In the genomic region with DNA sequence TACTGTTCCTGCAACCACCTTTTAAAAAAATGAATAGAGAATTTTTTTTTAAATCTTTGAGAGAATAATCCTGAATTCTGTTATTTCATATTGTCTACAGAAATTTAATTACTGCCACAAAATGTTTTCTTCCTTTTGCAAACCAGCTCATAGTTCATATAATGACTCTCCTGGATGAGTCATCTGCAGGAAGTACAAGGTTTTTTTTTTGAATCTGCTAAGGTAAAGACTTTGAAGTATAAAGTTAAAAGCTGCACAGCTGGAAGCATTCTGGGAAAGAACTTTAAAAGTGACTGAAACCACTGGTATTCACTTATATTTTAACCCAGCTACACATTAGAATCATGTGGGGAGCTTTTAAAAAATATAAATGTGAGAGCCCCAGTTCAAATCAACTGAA, we compare ENCODE assay signal across 10 cellular contexts. TPM values are rescaled to one million over a fixed set of nuclear protein-coding genes. Genes with fewer than 3 reads are reported as not detected.
DNase-seq lines count a peak whose midpoint lies in the region; ATAC-seq and TF ChIP-seq lines count a peak whose summit lies in the region.
"Had no signal": no experiment of that assay in that cellular context is flagged by ENCODE, and none has a peak within 500 bp of the region (broad histone marks: within the 10 kb centered on the region; RNA-seq: fewer than 3 reads in every experiment).

No MANE protein-coding gene starts in this region.

- H3F3A ChIP-seq in GM23338 (replicated peaks; ENCODE audit: low read depth) = no peaks in the 10 kb centered on the region

- H3K4me3 ChIP-seq in subcutaneous abdominal adipose tissue (ENCODE audit: low read depth in 1 of 5, low read length in 5 of 5) (no peak overlapping the region), GM23338 (no peak overlapping the region)

- peaks cover 11% of the 10 kb centered on the region for H3K36me3 Mint-ChIP-seq in activated naive CD4-positive, alpha-beta T cell treated with anti-CD3 and anti-CD28 coated beads, Interleukin-2, amount 10 ng/mL, durations not matched to agents 7 days and 5 days
- H3K36me3 Mint-ChIP-seq in activated CD8-positive, alpha-beta T cell treated with anti-CD3 and anti-CD28 coated beads, Interleukin-2, amount 10 ng/mL, durations not matched to agents 7 days and 5 days (ENCODE audit: low read depth) = peaks cover 3% of the 10 kb centered on the region
- H3K36me3 Mint-ChIP-seq in GM23338 (ENCODE audit: low read depth) = peaks cover 5% of the 10 kb centered on the region; the same call in 2 of the 3 replicates

- H3K27me3 Mint-ChIP-seq in activated naive CD4-positive, alpha-beta T cell treated with anti-CD3 and anti-CD28 coated beads, Interleukin-2, amount 10 ng/mL, durations not matched to agents 7 days and 5 days = no peaks in the 10 kb centered on the region
- H3K27me3 Mint-ChIP-seq in activated CD8-positive, alpha-beta T cell treated with anti-CD3 and anti-CD28 coated beads, Interleukin-2, amount 10 ng/mL, durations not matched to agents 7 days and 5 days (ENCODE audit: low read depth) = no peaks in the 10 kb centered on the region
- H3K27me3 Mint-ChIP-seq in GM23338 (ENCODE audit: insufficient read depth, low read depth, poor library complexity) = no peaks in the 10 kb centered on the region

- H3K9ac ChIP-seq in subcutaneous abdominal adipose tissue (ENCODE audit: low read length in 5 of 5) = no peak overlapping the region

- no peaks in the 10 kb centered on the region for H3K9me3 ChIP-seq in subcutaneous abdominal adipose tissue (ENCODE audit: control insufficient read depth in 5 of 5, low read length in 5 of 5)
- H3K9me3 ChIP-seq: neutrophil had no signal

- peak overlapping the region; percentile 33 for H3K27ac Mint-ChIP-seq in activated naive CD4-positive, alpha-beta T cell treated with anti-CD3 and anti-CD28 coated beads, Interleukin-2, amount 10 ng/mL, durations not matched to agents 7 days and 5 days
- no peak overlapping the region for H3K27ac Mint-ChIP-seq in activated CD8-positive, alpha-beta T cell treated with anti-CD3 and anti-CD28 coated beads, Interleukin-2, amount 10 ng/mL, durations not matched to agents 7 days and 5 days
- H3K27ac Mint-ChIP-seq in GM23338 = no peak overlapping the region

- peak overlapping the region; percentile 45 for H3K27ac ChIP-seq in subcutaneous abdominal adipose tissue (ENCODE audit: low read depth, low read length)
- no peak overlapping the region for H3K27ac ChIP-seq in GM23338 (ENCODE audit: low read depth)
- H3K27ac ChIP-seq: HL-60, neutrophil had no signal

- H3K4me2 ChIP-seq in GM23338 = no peak overlapping the region

- no peak for TF ChIP-seq CTCF in GM23338 (conservative IDR thresholded peaks at IDR 0.05; ENCODE audit: low read depth in 2 of 2)

- no peak for DNase-seq in activated naive CD4-positive, alpha-beta T cell treated with anti-CD3 and anti-CD28 coated beads, Interleukin-2, amount 10 ng/mL, durations not matched to agents 7 days and 5 days
- DNase-seq in activated naive CD4-positive, alpha-beta T cell treated with Interleukin-2 at 50 U/mL for 16 hours = no peak
- no peak for DNase-seq in activated CD8-positive, alpha-beta T cell treated with anti-CD3 and anti-CD28 coated beads, Interleukin-2, amount 10 ng/mL, durations not matched to agents 7 days and 5 days
- DNase-seq in GM23338 (ENCODE audit: low spot score) (no peak), NCI-H526 treated with DMSO at 0.1 percent for 48 hours (lab: John Stamatoyannopoulos, UW) (no peak)

- H2AFZ ChIP-seq in GM23338 = no peak overlapping the region

- ATAC-seq in HG03060 (IDR thresholded peaks at IDR 0.05; ENCODE audit: low read depth, unreplicated experiment) (peak; percentile 65), GM23338 (no peak), HG03571 (IDR thresholded peaks at IDR 0.05; ENCODE audit: unreplicated experiment) (no peak)
- ATAC-seq in activated CD8-positive, alpha-beta T cell treated with anti-CD3 and anti-CD28 coated beads, Interleukin-2, amount 10 ng/mL, durations not matched to agents 7 days and 5 days = peak; percentile 83

- no peak overlapping the region for H3K4me3 Mint-ChIP-seq in activated naive CD4-positive, alpha-beta T cell treated with anti-CD3 and anti-CD28 coated beads, Interleukin-2, amount 10 ng/mL, durations not matched to agents 7 days and 5 days
- H3K4me3 Mint-ChIP-seq in activated CD8-positive, alpha-beta T cell treated with anti-CD3 and anti-CD28 coated beads, Interleukin-2, amount 10 ng/mL, durations not matched to agents 7 days and 5 days = no peak overlapping the region
- H3K4me3 Mint-ChIP-seq in GM23338 = no peak overlapping the region

- no peaks in the 10 kb centered on the region for H4K20me1 ChIP-seq in GM23338 (replicated peaks; ENCODE audit: insufficient read depth)

- no peaks in the 10 kb centered on the region for H3K9me2 ChIP-seq in GM23338 (ENCODE audit: insufficient read depth)

- H3K36me3 ChIP-seq in subcutaneous abdominal adipose tissue (ENCODE audit: control insufficient read depth in 5 of 5, insufficient read depth in 5 of 5, low read length in 5 of 5) (no peaks in the 10 kb centered on the region), GM23338 (ENCODE audit: insufficient read depth) (no peaks in the 10 kb centered on the region)
- H3K36me3 ChIP-seq: neutrophil had no signal

- POLR2A ChIA-PET in activated CD8-positive, alpha-beta T cell treated with anti-CD3 and anti-CD28 coated beads, Interleukin-2, amount 10 ng/mL, durations not matched to agents 7 days and 5 days (lab: Charles Lee) = no interaction called here

- peaks cover 0 to 48% (median 38%) of the 10 kb centered on the region in 5 donors for H3K4me1 ChIP-seq in subcutaneous abdominal adipose tissue (ENCODE audit: control insufficient read depth in 5 of 5, insufficient read depth in 5 of 5, low read length in 5 of 5)
- H3K4me1 ChIP-seq in GM23338 (ENCODE audit: insufficient read depth) = peaks cover 24% of the 10 kb centered on the region

- no peaks in the 10 kb centered on the region for H3K27me3 ChIP-seq in subcutaneous abdominal adipose tissue (ENCODE audit: control insufficient read depth in 5 of 5, insufficient read depth in 4 of 5, low read length in 5 of 5)
- no peaks in the 10 kb centered on the region for H3K27me3 ChIP-seq in GM23338 (ENCODE audit: insufficient read depth)
- H3K27me3 ChIP-seq: neutrophil had no signal

- H3K79me2 ChIP-seq in GM23338 (replicated peaks; ENCODE audit: insufficient read depth) = peaks cover 55% of the 10 kb centered on the region

- CTCF ChIA-PET in activated naive CD4-positive, alpha-beta T cell treated with anti-CD3 and anti-CD28 coated beads, Interleukin-2, amount 10 ng/mL, durations not matched to agents 7 days and 5 days (lab: Charles Lee) = interaction anchor here (1.5 to 2.2 kb wide), 3 partner anchors 15 to 132 kb away, joined by 3 to 9 read pairs (median 5); no protein-coding TSS in a partner anchor
- CTCF ChIA-PET in activated CD8-positive, alpha-beta T cell treated with anti-CD3 and anti-CD28 coated beads, Interleukin-2, amount 10 ng/mL, durations not matched to agents 7 days and 5 days (lab: Charles Lee) = interaction anchor here (1.2 to 1.6 kb wide), 3 partner anchors 12 to 201 kb away, joined by 3 to 5 read pairs (median 3); no protein-coding TSS in a partner anchor

- H3K4me1 Mint-ChIP-seq in activated naive CD4-positive, alpha-beta T cell treated with anti-CD3 and anti-CD28 coated beads, Interleukin-2, amount 10 ng/mL, durations not matched to agents 7 days and 5 days = peaks cover 51% of the 10 kb centered on the region
- peaks cover 38% of the 10 kb centered on the region for H3K4me1 Mint-ChIP-seq in activated CD8-positive, alpha-beta T cell treated with anti-CD3 and anti-CD28 coated beads, Interleukin-2, amount 10 ng/mL, durations not matched to agents 7 days and 5 days (ENCODE audit: low read depth)
- peaks cover 24% of the 10 kb centered on the region for H3K4me1 Mint-ChIP-seq in GM23338

- no peaks in the 10 kb centered on the region for H3K9me3 Mint-ChIP-seq in activated naive CD4-positive, alpha-beta T cell treated with anti-CD3 and anti-CD28 coated beads, Interleukin-2, amount 10 ng/mL, durations not matched to agents 7 days and 5 days
- peaks cover 3% of the 10 kb centered on the region for H3K9me3 Mint-ChIP-seq in activated CD8-positive, alpha-beta T cell treated with anti-CD3 and anti-CD28 coated beads, Interleukin-2, amount 10 ng/mL, durations not matched to agents 7 days and 5 days (ENCODE audit: insufficient read depth)
- peaks cover 5% of the 10 kb centered on the region; the same call in 2 of the 3 replicates for H3K9me3 Mint-ChIP-seq in GM23338

TF ChIP-seq in GM23338, 12 proteins besides CTCF, POLR2A, EP300 and RAD21 (continues in another document):
- TF ChIP-seq JUNB (IDR thresholded peaks at IDR 0.05; ENCODE audit: unreplicated experiment) = no peak
- no peak for TF ChIP-seq CREB1 (CRISPR knock-in tag; IDR thresholded peaks at IDR 0.05; ENCODE audit: low read depth)
- TF ChIP-seq ZNF114 (CRISPR knock-in tag; IDR thresholded peaks at IDR 0.05) = no peak
- no peak for TF ChIP-seq EZH2 (IDR thresholded peaks at IDR 0.05; ENCODE audit: low read depth, unreplicated experiment)
- TF ChIP-seq, protein P1, sequence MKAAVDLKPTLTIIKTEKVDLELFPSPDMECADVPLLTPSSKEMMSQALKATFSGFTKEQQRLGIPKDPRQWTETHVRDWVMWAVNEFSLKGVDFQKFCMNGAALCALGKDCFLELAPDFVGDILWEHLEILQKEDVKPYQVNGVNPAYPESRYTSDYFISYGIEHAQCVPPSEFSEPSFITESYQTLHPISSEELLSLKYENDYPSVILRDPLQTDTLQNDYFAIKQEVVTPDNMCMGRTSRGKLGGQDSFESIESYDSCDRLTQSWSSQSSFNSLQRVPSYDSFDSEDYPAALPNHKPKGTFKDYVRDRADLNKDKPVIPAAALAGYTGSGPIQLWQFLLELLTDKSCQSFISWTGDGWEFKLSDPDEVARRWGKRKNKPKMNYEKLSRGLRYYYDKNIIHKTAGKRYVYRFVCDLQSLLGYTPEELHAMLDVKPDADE (IDR thresholded peaks at IDR 0.05) = no peak

RNA-seq across cellular contexts. Expression of a gene that starts 25.4 kb away (rescaled TPM):
- 10 to 100 TPM; 15.4 to 15.7 TPM for total RNA-seq in activated CD8-positive, alpha-beta T cell treated with anti-CD3 and anti-CD28 coated beads, Interleukin-2, amount 10 ng/mL, durations not matched to agents 7 days and 5 days
- 21.6 and 26.6 TPM in 2 replicates for total RNA-seq in GM23338 (2014; rRNA removed; shearing (Covaris generic))
- 11.0 and 12.6 TPM in 2 replicates for polyA plus RNA-seq in GM23338 (2016; fragmentation: Nextera tagmentation; extraction: Ambion mirVana)

Comparison
In these comparisons a context has a peak if more than half of its experiments do, and no peak if none do; other contexts are left out.
1. ATAC-seq: peak in HG03060 (single experiment) and activated CD8-positive, alpha-beta T cell treated with anti-CD3 and anti-CD28 coated beads, Interleukin-2, amount 10 ng/mL, durations not matched to agents 7 days and 5 days (single experiment); none in GM23338 (single experiment) and HG03571 (single experiment).